ENCODE assay signal across 1 cellular context in the genomic region with DNA sequence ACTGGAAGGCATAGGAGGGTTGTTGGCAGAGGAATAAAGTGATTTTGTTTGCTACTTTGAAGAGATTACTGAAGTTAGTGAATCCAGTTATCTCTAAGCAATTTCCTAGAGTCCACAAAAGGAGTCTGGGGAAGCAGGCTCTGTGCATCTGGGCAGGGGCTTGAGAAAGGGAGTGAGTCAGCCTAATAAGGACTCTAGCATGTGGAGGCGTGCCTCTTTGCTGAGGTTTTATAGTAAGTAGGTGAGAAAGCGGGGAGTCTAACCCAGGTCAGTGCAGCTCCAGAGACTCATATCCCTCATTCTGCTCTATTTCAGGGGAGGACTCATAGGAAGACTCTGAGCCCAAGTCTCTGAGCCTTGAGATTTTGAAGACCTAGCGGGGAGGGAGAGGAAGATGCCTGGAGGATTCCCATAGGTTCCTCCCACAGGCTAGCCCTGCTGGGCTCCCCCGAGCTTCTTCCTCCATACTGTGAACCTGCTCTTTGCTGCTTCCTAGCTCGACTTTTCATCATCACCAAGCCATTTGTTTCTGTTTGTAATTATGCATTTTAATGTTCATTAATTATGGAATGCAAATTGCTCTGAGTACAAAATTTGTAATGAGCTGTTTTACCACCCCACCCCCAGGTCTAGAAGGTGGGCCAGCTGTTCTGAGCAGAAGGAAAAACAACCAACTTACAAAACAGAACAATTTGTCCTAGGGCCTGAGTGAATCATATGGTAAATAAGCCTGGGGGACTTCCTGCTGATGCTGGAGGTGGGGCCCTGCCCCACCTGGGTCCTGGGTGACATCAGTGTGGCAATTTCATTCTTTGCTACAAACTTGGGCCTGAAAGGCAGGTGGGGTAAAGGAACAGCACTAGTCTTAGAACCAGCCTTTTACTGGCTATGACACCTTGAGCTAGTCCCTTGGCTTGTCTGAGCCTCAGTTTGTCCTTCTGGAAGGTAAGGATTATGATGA.
TF ChIP-seq lines count a peak whose summit lies in the region.

No MANE protein-coding gene starts in this region.

TF ChIP-seq in GM23338, 12 proteins besides CTCF, POLR2A, EP300 and RAD21 (continued from another document):
- TF ChIP-seq NANOG (IDR thresholded peaks at IDR 0.05; ENCODE audit: borderline replicate concordance) = no peak
